ENCODE assay signal across 8 cellular contexts in genomic region chr21:14382835-14383595, GRCh38. TPM values are rescaled to one million over a fixed set of nuclear protein-coding genes. Genes with fewer than 3 reads are reported as not detected.
DNase-seq lines count a peak whose midpoint lies in the region; ATAC-seq, FAIRE-seq and TF ChIP-seq lines count a peak whose summit lies in the region.

HSPA13 (minus strand) TSS chr21:14383146; CDS start chr21:14383119, 27 bp downstream.

- H3K9me3 ChIP-seq in iPS-20b (ENCODE audit: insufficient read depth, low read depth, low read length): no peaks in the 10 kb centered on the region

- DNase-seq in ACHN (peak; percentile 97), NCI-H2196 treated with DMSO at 0.1 percent for 48 hours (lab: John Stamatoyannopoulos, UW; ENCODE audit: unreplicated experiment) (peak; percentile 99), bronchial epithelial cell (ENCODE audit: low read depth) (peak; percentile 98)

- no peak for TF ChIP-seq CTCF in WI38 (IDR thresholded peaks at IDR 0.05; ENCODE audit: low read depth, low read length)
- no peak for TF ChIP-seq CTCF in bronchial epithelial cell (IDR thresholded peaks at IDR 0.05; ENCODE audit: insufficient read depth, low read length, severe bottlenecking)

- H3K4me1 ChIP-seq in iPS-20b (ENCODE audit: insufficient read depth, low read length): peaks cover 10% of the 10 kb centered on the region; the same call in 1 of the 2 replicates

- ATAC-seq in GM18870 (IDR thresholded peaks at IDR 0.05; ENCODE audit: unreplicated experiment): peak; percentile 98
- peak; percentile 98 for ATAC-seq in HG03135 (IDR thresholded peaks at IDR 0.05; ENCODE audit: unreplicated experiment)

- peak within 1 kb of the TSS; percentile 77 for H3K4me3 ChIP-seq in WI38 (ENCODE audit: low read depth, low read length)
- H3K4me3 ChIP-seq in bronchial epithelial cell (ENCODE audit: low read depth, low read length): peak within 1 kb of the TSS; percentile 83
- H3K4me3 ChIP-seq in iPS-20b (ENCODE audit: low read length): peak within 1 kb of the TSS; percentile 98
- peak within 1 kb of the TSS; percentile 72 to 95 (median 81) for H3K4me3 ChIP-seq in skin epidermis

- peak within 1 kb of the TSS; percentile 98 for H3K9ac ChIP-seq in iPS-20b (ENCODE audit: low read depth, low read length)

- H3K36me3 ChIP-seq in bronchial epithelial cell (ENCODE audit: control insufficient read depth, insufficient read depth, low read length) (peaks cover 1% of the 10 kb centered on the region), iPS-20b (ENCODE audit: insufficient read depth, low read depth, low read length) (peaks cover 30% of the 10 kb centered on the region)

- FAIRE-seq in bronchial epithelial cell (lab: Jason Lieb, UNC): peak; percentile 92

- peak within 1 kb of the TSS; percentile 93 for H3K27ac ChIP-seq in iPS-20b (ENCODE audit: low read length)
- H3K27ac ChIP-seq in skin epidermis: peak within 1 kb of the TSS; percentile 49 to 92 (median 84)

- in situ Hi-C loops in ACHN (cut with HindIII; ENCODE audit: low pct_ligation_motif_present, low pct_unique_long_range_greater_than_20kb, low sequenced_read_pairs): no loop called here

- H3K27me3 ChIP-seq in bronchial epithelial cell (ENCODE audit: control insufficient read depth, insufficient read depth, low read length): no peaks in the 10 kb centered on the region
- no peaks in the 10 kb centered on the region for H3K27me3 ChIP-seq in iPS-20b (ENCODE audit: insufficient read depth, low read length)

RNA-seq across cellular contexts. Expression of gene HSPA13, which starts in this region (rescaled TPM):
- 95.6 and 109 TPM in 2 replicates for total RNA-seq in bronchial epithelial cell

Comparison
In these comparisons a context has a peak if more than half of its experiments do, and no peak if none do; other contexts are left out.
1. Peak in every context shown above with its lines: DNase-seq, ATAC-seq, H3K4me3 ChIP-seq and H3K27ac ChIP-seq.